In genomic region chr13:103133551-103133950, GRCh38 we compare ENCODE assay signal across 25 cellular contexts.
DNase-seq lines count a peak whose midpoint lies in the region; ATAC-seq and TF ChIP-seq lines count a peak whose summit lies in the region.
"Had no signal": no experiment of that assay in that cellular context is flagged by ENCODE, and none has a peak within 500 bp of the region (broad histone marks: within the 10 kb centered on the region; RNA-seq: fewer than 3 reads in every experiment).

No MANE protein-coding gene starts in this region.

- no peak overlapping the region for H3K4me3 Mint-ChIP-seq in GM23338
- H3K4me3 Mint-ChIP-seq in chondrocyte (ENCODE audit: unreplicated experiment) = no peak overlapping the region
- no peak overlapping the region for H3K4me3 Mint-ChIP-seq in T-helper 2 cell treated with Interferon-gamma antibody and Interleukin-4, amounts not matched to agents 5 μg/mL and 100 μg/mL, for 36 hours
- H3K4me3 Mint-ChIP-seq: IgD-negative memory B cell had no signal

- DNase-seq in GM23338 (ENCODE audit: low spot score) (no peak), astrocyte of the hippocampus (ENCODE audit: low read depth, low spot score) (peak; percentile 46), left lobe of liver (ENCODE audit: low spot score) (no peak), GM19240 (ENCODE audit: insufficient read length, low spot score) (no peak), chondrocyte (ENCODE audit: low spot score) (no peak), DMS153 (lab: John Stamatoyannopoulos, UW) (no peak)
- no peak for DNase-seq in T-helper 2 cell treated with Interferon-gamma antibody and Interleukin-4, amounts not matched to agents 5 μg/mL and 100 μg/mL, for 36 hours (ENCODE audit: low spot score)
- DNase-seq: GDM1, GOT3, Karpas-422, MM.1S, NCI-H1092, NCI-H1694 treated with DMSO at 0.1 percent for 48 hours, NCI-H2227 treated with DMSO at 0.1 percent for 48 hours, NCI-H510A treated with DMSO at 0.1 percent for 48 hours, NCI-H82, PC-9, SIG-M5, T-helper 1 cell had no signal

- peaks cover 0 to 11% (median 4%) of the 10 kb centered on the region in 11 experiments; a peak in 5 of 22 replicates for H3K9me3 ChIP-seq in BLaER1 treated with 17β-estradiol and CSF1 and Interleukin-3, amounts not matched to agents 10 nM and 100 nM (replicated peaks in 1 of 11)

- no peaks in the 10 kb centered on the region for H3K36me3 ChIP-seq in BLaER1 treated with 17β-estradiol and CSF1 and Interleukin-3, amounts not matched to agents 10 nM and 100 nM
- no peaks in the 10 kb centered on the region for H3K36me3 ChIP-seq in GM23338 (ENCODE audit: insufficient read depth)

- H2AFZ ChIP-seq in GM23338 = peak overlapping the region; percentile 63; the same call in 1 of the 2 replicates

- H3K4me2 ChIP-seq in BLaER1 treated with 17β-estradiol and CSF1 and Interleukin-3, amounts not matched to agents 10 nM and 100 nM = peak overlapping the region in 7 of 11 experiments; percentile 4 to 64 (median 54); a peak in 12 of 22 replicates
- no peak overlapping the region for H3K4me2 ChIP-seq in GM23338
- H3K4me2 ChIP-seq: PC-9 had no signal

- H4K20me1 ChIP-seq in BLaER1 treated with 17β-estradiol and CSF1 and Interleukin-3, amounts not matched to agents 10 nM and 100 nM = no peaks in the 10 kb centered on the region
- H4K20me1 ChIP-seq in GM23338 (replicated peaks; ENCODE audit: insufficient read depth) = no peaks in the 10 kb centered on the region

- H3K9me2 ChIP-seq in GM23338 (ENCODE audit: insufficient read depth) = no peaks in the 10 kb centered on the region

- no peaks in the 10 kb centered on the region for H3K79me2 ChIP-seq in GM23338 (replicated peaks; ENCODE audit: insufficient read depth)

- no peak for ATAC-seq in GM23338
- peak; percentile 64 for ATAC-seq in left lobe of liver
- ATAC-seq: SK-N-SH treated with all-trans-retinoic acid at 6 μM for 48 hours had no signal

- no peak overlapping the region for H3K27ac ChIP-seq in BLaER1 treated with 17β-estradiol and CSF1 and Interleukin-3, amounts not matched to agents 10 nM and 100 nM
- no peak overlapping the region for H3K27ac ChIP-seq in GM23338 (ENCODE audit: low read depth)
- H3K27ac ChIP-seq: C4-2B, HL-60, PC-9, RWPE1 had no signal

- H3K4me1 Mint-ChIP-seq in GM23338 (no peaks in the 10 kb centered on the region; the same call in 2 of the 3 replicates), chondrocyte (ENCODE audit: low read depth) (no peaks in the 10 kb centered on the region)
- H3K4me1 Mint-ChIP-seq in T-helper 2 cell treated with Interferon-gamma antibody and Interleukin-4, amounts not matched to agents 5 μg/mL and 100 μg/mL, for 36 hours (ENCODE audit: low read depth) = no peaks in the 10 kb centered on the region

- H3F3A ChIP-seq in GM23338 (replicated peaks; ENCODE audit: low read depth) = no peaks in the 10 kb centered on the region

- H3K36me3 Mint-ChIP-seq in GM23338 (ENCODE audit: low read depth) (no peaks in the 10 kb centered on the region), chondrocyte (ENCODE audit: low read depth) (no peaks in the 10 kb centered on the region)
- H3K36me3 Mint-ChIP-seq in T-helper 2 cell treated with Interferon-gamma antibody and Interleukin-4, amounts not matched to agents 5 μg/mL and 100 μg/mL, for 36 hours (ENCODE audit: low read depth) = no peaks in the 10 kb centered on the region
- H3K36me3 Mint-ChIP-seq: IgD-negative memory B cell had no signal

- H3K27me3 ChIP-seq in BLaER1 treated with 17β-estradiol and CSF1 and Interleukin-3, amounts not matched to agents 10 nM and 100 nM = no peaks in the 10 kb centered on the region
- no peaks in the 10 kb centered on the region for H3K27me3 ChIP-seq in GM23338 (ENCODE audit: insufficient read depth)

- H3K9ac ChIP-seq in BLaER1 treated with 17β-estradiol and CSF1 and Interleukin-3, amounts not matched to agents 10 nM and 100 nM = no peak overlapping the region

- no peak overlapping the region for H3K4me3 ChIP-seq in BLaER1 treated with 17β-estradiol and CSF1 and Interleukin-3, amounts not matched to agents 10 nM and 100 nM
- H3K4me3 ChIP-seq in GM23338 = no peak overlapping the region
- H3K4me3 ChIP-seq: PC-9 had no signal

- H3K4me1 ChIP-seq in BLaER1 treated with 17β-estradiol and CSF1 and Interleukin-3, amounts not matched to agents 10 nM and 100 nM = peaks cover 0 to 61% (median 42%) of the 10 kb centered on the region in 10 experiments; a peak in 13 of 20 replicates
- no peaks in the 10 kb centered on the region for H3K4me1 ChIP-seq in GM23338 (ENCODE audit: insufficient read depth)

- TF ChIP-seq CTCF in GM23338 (conservative IDR thresholded peaks at IDR 0.05; ENCODE audit: low read depth in 2 of 2) (no peak), chondrocyte (IDR thresholded peaks at IDR 0.05) (no peak)

- H3K27ac Mint-ChIP-seq in GM23338 (no peak overlapping the region), chondrocyte (ENCODE audit: unreplicated experiment) (no peak overlapping the region)
- H3K27ac Mint-ChIP-seq in T-helper 2 cell treated with Interferon-gamma antibody and Interleukin-4, amounts not matched to agents 5 μg/mL and 100 μg/mL, for 36 hours = no peak overlapping the region
- H3K27ac Mint-ChIP-seq: IgD-negative memory B cell had no signal

- 0 out of 3 replicates have a peak, but pooled peaks cover 5% of the 10 kb centered on the region for H3K9me3 Mint-ChIP-seq in GM23338
- H3K9me3 Mint-ChIP-seq in chondrocyte (ENCODE audit: low read depth) = peaks cover 3% of the 10 kb centered on the region
- H3K9me3 Mint-ChIP-seq in T-helper 2 cell treated with Interferon-gamma antibody and Interleukin-4, amounts not matched to agents 5 μg/mL and 100 μg/mL, for 36 hours = no peaks in the 10 kb centered on the region
- H3K9me3 Mint-ChIP-seq: IgD-negative memory B cell had no signal

- H3K27me3 Mint-ChIP-seq in GM23338 (ENCODE audit: insufficient read depth, low read depth, poor library complexity) = peaks cover 8% of the 10 kb centered on the region
- H3K27me3 Mint-ChIP-seq in chondrocyte (ENCODE audit: low read depth) = no peaks in the 10 kb centered on the region
- H3K27me3 Mint-ChIP-seq in T-helper 2 cell treated with Interferon-gamma antibody and Interleukin-4, amounts not matched to agents 5 μg/mL and 100 μg/mL, for 36 hours (ENCODE audit: low read depth) = no peaks in the 10 kb centered on the region
- H3K27me3 Mint-ChIP-seq: IgD-negative memory B cell had no signal

TF ChIP-seq in GM23338, 12 proteins besides CTCF, POLR2A, EP300 and RAD21:
- TF ChIP-seq ETS1 (IDR thresholded peaks at IDR 0.05) = no peak
